21 cellular contexts compared by ENCODE assay signal in genomic region chr4:186943607-186943908, GRCh38.
DNase-seq lines count a peak whose midpoint lies in the region; ATAC-seq and TF ChIP-seq lines count a peak whose summit lies in the region.
"Had no signal": no experiment of that assay in that cellular context is flagged by ENCODE, and none has a peak within 500 bp of the region (broad histone marks: within the 10 kb centered on the region; RNA-seq: fewer than 3 reads in every experiment).

No MANE protein-coding gene starts in this region.

- no peaks in the 10 kb centered on the region for H3K9me3 ChIP-seq in Karpas-422 (ENCODE audit: low read length)
- H3K9me3 ChIP-seq in Panc1 (ENCODE audit: control insufficient read depth, insufficient read depth, low read depth, low read length), result no peaks in the 10 kb centered on the region
- H3K9me3 ChIP-seq in hepatocyte (ENCODE audit: low read depth), result no peaks in the 10 kb centered on the region
- no peaks in the 10 kb centered on the region for H3K9me3 ChIP-seq in osteoblast (ENCODE audit: low read depth, low read length)
- H3K9me3 ChIP-seq in BE2C, result no peaks in the 10 kb centered on the region; the same call in 1 of the 2 replicates

- TF ChIP-seq CTCF in Panc1 (IDR thresholded peaks at IDR 0.05) (no peak), hepatocyte (IDR thresholded peaks at IDR 0.05; ENCODE audit: poor library complexity) (no peak), osteoblast (IDR thresholded peaks at IDR 0.05; ENCODE audit: extremely low read depth, low read depth, low read length) (no peak), BE2C (IDR thresholded peaks at IDR 0.05; ENCODE audit: low read depth, low read length) (no peak), foreskin keratinocyte (conservative IDR thresholded peaks at IDR 0.05) (no peak)

- no peaks in the 10 kb centered on the region for H3K36me3 ChIP-seq in Karpas-422 (ENCODE audit: insufficient read depth, low read length)
- no peaks in the 10 kb centered on the region for H3K36me3 ChIP-seq in Panc1 (ENCODE audit: control insufficient read depth, insufficient read depth, low read length)
- no peaks in the 10 kb centered on the region for H3K36me3 ChIP-seq in hepatocyte (replicated peaks; ENCODE audit: insufficient read depth, low read depth)
- H3K36me3 ChIP-seq in osteoblast (ENCODE audit: insufficient read depth, low read length), result no peaks in the 10 kb centered on the region
- H3K36me3 ChIP-seq in BE2C, result no peaks in the 10 kb centered on the region

- no peak overlapping the region for H2AFZ ChIP-seq in Karpas-422 (ENCODE audit: low read length)
- no peak overlapping the region for H2AFZ ChIP-seq in hepatocyte
- no peak overlapping the region for H2AFZ ChIP-seq in osteoblast (ENCODE audit: low read length)
- H2AFZ ChIP-seq: GM23248 had no signal

- POLR2A ChIA-PET in Panc1 (lab: Charles Lee), result no interaction called here

- ATAC-seq in Panc1 (no peak), GM18517 (IDR thresholded peaks at IDR 0.05; ENCODE audit: unreplicated experiment) (no peak), foreskin keratinocyte (no peak)
- ATAC-seq: GM12878, K562, PC-3 had no signal

- H3K4me2 ChIP-seq in Karpas-422 (ENCODE audit: low read depth, low read length, poor library complexity, severe bottlenecking), result peak overlapping the region; percentile 62
- no peak overlapping the region for H3K4me2 ChIP-seq in hepatocyte
- peak overlapping the region; percentile 19 for H3K4me2 ChIP-seq in osteoblast (ENCODE audit: insufficient read depth, low read length)

- in situ Hi-C loops in Panc1 (cut with HindIII; ENCODE audit: low pct_unique_long_range_greater_than_20kb, low sequenced_read_pairs), result no loop called here

- H3K4me3 ChIP-seq in Karpas-422 (ENCODE audit: low read length), result peak overlapping the region; percentile 35; the same call in 1 of the 2 replicates
- no peak overlapping the region for H3K4me3 ChIP-seq in Panc1 (ENCODE audit: low read depth in 2 of 2, low read length in 2 of 2)
- no peak overlapping the region for H3K4me3 ChIP-seq in hepatocyte
- H3K4me3 ChIP-seq in osteoblast (ENCODE audit: insufficient read depth, low read length), result no peak overlapping the region
- no peak overlapping the region for H3K4me3 ChIP-seq in BE2C (ENCODE audit: low read depth, low read length)
- H3K4me3 ChIP-seq: GM12878, GM23248, K562, SK-N-MC had no signal

- DNase-seq in Karpas-422, result peak; percentile 79
- DNase-seq in Panc1 (ENCODE audit: low read depth, low spot score), result no peak
- peak; percentile 33 for DNase-seq in hepatocyte (ENCODE audit: low spot score)
- no peak for DNase-seq in osteoblast (ENCODE audit: insufficient read length, low spot score, missing footprints)
- DNase-seq in NCI-H1436 (lab: John Stamatoyannopoulos, UW), result no peak
- DNase-seq in BE2C, result no peak
- no peak for DNase-seq in foreskin keratinocyte
- DNase-seq: CD4-positive, alpha-beta memory T cell; DND-41; H9; HFFc6; NCI-H146; NCI-H2029 treated with DMSO at 0.1 percent for 48 hours; NCI-H2171; PC-3 had no signal

- CTCF ChIA-PET in Panc1 (lab: Charles Lee), result no interaction called here

- H3K4me1 ChIP-seq in Karpas-422 (ENCODE audit: low read length), result peaks cover 56% of the 10 kb centered on the region
- H3K4me1 ChIP-seq in Panc1 (ENCODE audit: control insufficient read depth, insufficient read depth, low read length), result peaks cover 17% of the 10 kb centered on the region
- H3K4me1 ChIP-seq in hepatocyte (ENCODE audit: insufficient read depth), result no peaks in the 10 kb centered on the region
- H3K4me1 ChIP-seq in osteoblast (ENCODE audit: insufficient read depth, low read length), result peaks cover 13% of the 10 kb centered on the region
- peaks cover 10% of the 10 kb centered on the region; the same call in 1 of the 2 replicates for H3K4me1 ChIP-seq in BE2C
- no peaks in the 10 kb centered on the region for H3K4me1 ChIP-seq in foreskin keratinocyte

- no peak overlapping the region; the same call in 1 of the 2 replicates for H3K9ac ChIP-seq in Karpas-422 (ENCODE audit: low read length)
- H3K9ac ChIP-seq: GM23248 had no signal

- no TSS peak for BruUV-seq in Panc1 (replicated peaks; lab: Mats Ljungman, UMichigan)

- H3K27me3 ChIP-seq in Karpas-422 (ENCODE audit: low read length) (no peaks in the 10 kb centered on the region), Panc1 (ENCODE audit: control insufficient read depth, insufficient read depth, low read length) (no peaks in the 10 kb centered on the region), hepatocyte (no peaks in the 10 kb centered on the region), osteoblast (ENCODE audit: insufficient read depth, low read length) (no peaks in the 10 kb centered on the region), BE2C (no peaks in the 10 kb centered on the region), foreskin keratinocyte (no peaks in the 10 kb centered on the region)

- H3K9me2 ChIP-seq in Karpas-422 (replicated peaks; ENCODE audit: insufficient read depth, low read length), result no peaks in the 10 kb centered on the region
- no peaks in the 10 kb centered on the region for H3K9me2 ChIP-seq in hepatocyte (replicated peaks; ENCODE audit: insufficient read depth)

- intact Hi-C loops in Panc1 (cut with micrococcal nuclease; ENCODE audit: unreplicated experiment), result loop anchor here (10.0 kb wide), 1 partner anchor 219 kb away; the partner anchor contains the start of gene FAT1

- peak overlapping the region; percentile 80 for H3K27ac ChIP-seq in Karpas-422 (ENCODE audit: low read length)
- H3K27ac ChIP-seq in Panc1 (ENCODE audit: low read length), result peak overlapping the region; percentile 23; the same call in 1 of the 2 replicates
- no peak overlapping the region for H3K27ac ChIP-seq in hepatocyte
- H3K27ac ChIP-seq in osteoblast (ENCODE audit: low read depth, low read length), result no peak overlapping the region
- H3K27ac ChIP-seq in foreskin keratinocyte, result no peak overlapping the region
- H3K27ac ChIP-seq: GM23248, RWPE1, SK-N-MC had no signal

- H4K20me1 ChIP-seq in Karpas-422 (ENCODE audit: insufficient read depth, low read depth, low read length), result no peaks in the 10 kb centered on the region
- no peaks in the 10 kb centered on the region for H4K20me1 ChIP-seq in hepatocyte (ENCODE audit: insufficient read depth, poor library complexity, severe bottlenecking)
- H4K20me1 ChIP-seq in osteoblast (ENCODE audit: insufficient read depth, low read length), result no peaks in the 10 kb centered on the region

- WGBS in hepatocyte (ENCODE audit: low lambda C conversion rate, missing lambda C conversion rate), result 85% methylated on average over 2 of the region's 2 CpGs

- H3K79me2 ChIP-seq in Karpas-422 (ENCODE audit: low read length) (no peaks in the 10 kb centered on the region), hepatocyte (no peaks in the 10 kb centered on the region), osteoblast (ENCODE audit: insufficient read depth, low read length) (no peaks in the 10 kb centered on the region)

Comparison
In these comparisons a context has a peak if more than half of its experiments do, and no peak if none do; other contexts are left out.
1. DNase-seq: peak in Karpas-422 (single experiment) and hepatocyte (single experiment); none in Panc1 (single experiment), osteoblast (single experiment), NCI-H1436 (single experiment), BE2C (single experiment) and foreskin keratinocyte (0 of 2).
2. H3K27ac ChIP-seq: peak in Karpas-422 (single experiment) and Panc1 (single experiment); none in hepatocyte (single experiment), osteoblast (single experiment) and foreskin keratinocyte (single experiment).